Comparison of ENCODE assay signal across 11 cellular contexts in genomic region chr3:141275032-141275422, GRCh38. TPM values are rescaled to one million over a fixed set of nuclear protein-coding genes. Genes with fewer than 3 reads are reported as not detected.
DNase-seq lines count a peak whose midpoint lies in the region; ATAC-seq and TF ChIP-seq lines count a peak whose summit lies in the region.
"Had no signal": no experiment of that assay in that cellular context is flagged by ENCODE, and none has a peak within 500 bp of the region (broad histone marks: within the 10 kb centered on the region; RNA-seq: fewer than 3 reads in every experiment).

No MANE protein-coding gene starts in this region.

- no peak overlapping the region for H3K4me3 ChIP-seq in trophoblast cell (ENCODE audit: low read depth, low read length)

- peaks cover 0 to under 1% of the 10 kb centered on the region in 2 experiments for H3K36me3 ChIP-seq in trophoblast cell (ENCODE audit: control insufficient read depth in 1 of 2, insufficient read depth in 2 of 2, low read length in 2 of 2)

- no peaks in the 10 kb centered on the region for H3K9me3 Mint-ChIP-seq in activated naive CD8-positive, alpha-beta T cell treated with anti-CD3 and anti-CD28 coated beads, Interleukin-2, amount 10 ng/mL, durations not matched to agents 7 days and 5 days
- no peaks in the 10 kb centered on the region for H3K9me3 Mint-ChIP-seq in WTC11
- H3K9me3 Mint-ChIP-seq: brain had no signal

- POLR2A ChIA-PET in activated naive CD8-positive, alpha-beta T cell treated with anti-CD3 and anti-CD28 coated beads, Interleukin-2, amount 10 ng/mL, durations not matched to agents 7 days and 5 days (lab: Charles Lee) = interaction anchor here (1.0 to 3.2 kb wide), 3 partner anchors 9 to 44 kb away, joined by 3 to 15 read pairs (median 6); partner anchors contain the start of gene PXYLP1
- POLR2A ChIA-PET in WTC11 (lab: Charles Lee) = interaction anchor here (0.6 kb wide), 1 partner anchor 1650 kb away, joined by 5 read pairs; no protein-coding TSS in a partner anchor

- no peak for TF ChIP-seq CTCF in WTC11 (IDR thresholded peaks at IDR 0.05)

- no peak overlapping the region for H4K8ac ChIP-seq in trophoblast cell (ENCODE audit: low read depth, low read length)

- H3K14ac ChIP-seq in trophoblast cell (ENCODE audit: low read length) = no peak overlapping the region

- H3K79me2 ChIP-seq in trophoblast cell (ENCODE audit: control insufficient read depth, insufficient read depth, low read length, poor library complexity) = no peaks in the 10 kb centered on the region

- H3K27ac Mint-ChIP-seq in activated naive CD8-positive, alpha-beta T cell treated with anti-CD3 and anti-CD28 coated beads, Interleukin-2, amount 10 ng/mL, durations not matched to agents 7 days and 5 days = peak overlapping the region; percentile 48
- no peak overlapping the region for H3K27ac Mint-ChIP-seq in WTC11

- no peak overlapping the region for H2BK120ac ChIP-seq in trophoblast cell (ENCODE audit: insufficient read depth, low read length, poor library complexity)

- no peak overlapping the region for H2BK12ac ChIP-seq in trophoblast cell (ENCODE audit: low read length)

- H3K79me1 ChIP-seq in trophoblast cell (ENCODE audit: low read length) = no peaks in the 10 kb centered on the region

- no peak overlapping the region for H2AFZ ChIP-seq in trophoblast cell (ENCODE audit: insufficient read depth, low read length, poor library complexity)

- no peak overlapping the region for H3K18ac ChIP-seq in trophoblast cell (ENCODE audit: low read length)

- no peaks in the 10 kb centered on the region for H3K27me3 ChIP-seq in trophoblast cell (ENCODE audit: insufficient read depth, low read length)

- H3K23ac ChIP-seq in trophoblast cell (ENCODE audit: low read length) = no peak overlapping the region

- H3K9ac ChIP-seq in trophoblast cell (ENCODE audit: low read length) = no peak overlapping the region

- CTCF ChIA-PET in WTC11 (lab: Charles Lee) = no interaction called here

- H3K4me1 ChIP-seq in trophoblast cell (ENCODE audit: control insufficient read depth in 1 of 2, insufficient read depth in 2 of 2, low read length in 2 of 2) = peaks cover 16% of the 10 kb centered on the region in 2 experiments

- H2AK5ac ChIP-seq in trophoblast cell (ENCODE audit: low read length) = no peak overlapping the region

- WGBS in trophoblast cell (ENCODE audit: extremely low coverage, insufficient coverage, insufficient read length) = no CpG with 5 or more reads among the region's 1 CpG

- H4K91ac ChIP-seq in trophoblast cell (ENCODE audit: low read depth, low read length) = no peak overlapping the region

- no peak overlapping the region for H3K4ac ChIP-seq in trophoblast cell (ENCODE audit: low read depth, low read length)

- no peak overlapping the region for H4K12ac ChIP-seq in trophoblast cell (ENCODE audit: low read depth, low read length)

- no peaks in the 10 kb centered on the region for H3K27me3 Mint-ChIP-seq in activated naive CD8-positive, alpha-beta T cell treated with anti-CD3 and anti-CD28 coated beads, Interleukin-2, amount 10 ng/mL, durations not matched to agents 7 days and 5 days
- H3K27me3 Mint-ChIP-seq in WTC11 (ENCODE audit: low read depth) = no peaks in the 10 kb centered on the region

- no peak overlapping the region for H2BK5ac ChIP-seq in trophoblast cell (ENCODE audit: low read depth, low read length, poor library complexity)

- peak; percentile 74 to 86 for ATAC-seq in activated CD4-positive, CD25-positive, alpha-beta regulatory T cell treated with anti-CD3 and anti-CD28 coated beads, Interleukin-2, amount 50 U/mL, for 24 hours
- ATAC-seq in HG03378 (IDR thresholded peaks at IDR 0.05; ENCODE audit: unreplicated experiment) (peak; percentile 57), WTC11 (no peak)
- ATAC-seq in activated naive CD8-positive, alpha-beta T cell treated with anti-CD3 and anti-CD28 coated beads, Interleukin-2, amount 10 ng/mL, durations not matched to agents 7 days and 5 days (ENCODE audit: low read depth) = peak; percentile 78

- no peak overlapping the region for H3K4me2 ChIP-seq in trophoblast cell (ENCODE audit: low read length)

- peaks cover 37% of the 10 kb centered on the region for H3K4me1 Mint-ChIP-seq in activated naive CD8-positive, alpha-beta T cell treated with anti-CD3 and anti-CD28 coated beads, Interleukin-2, amount 10 ng/mL, durations not matched to agents 7 days and 5 days
- 0 out of 2 replicates have a peak, but pooled peaks cover 7% of the 10 kb centered on the region for H3K4me1 Mint-ChIP-seq in WTC11

- no peaks in the 10 kb centered on the region for H3K9me3 ChIP-seq in trophoblast cell (ENCODE audit: insufficient read depth, low read depth, low read length)

- H3K27ac ChIP-seq in trophoblast cell (ENCODE audit: low read depth, low read length) = no peak overlapping the region

- DNase-seq in activated CD4-positive, CD25-positive, alpha-beta regulatory T cell (lab: John Stamatoyannopoulos, UW) = no peak
- no peak for DNase-seq in activated naive CD8-positive, alpha-beta T cell treated with anti-CD3 and anti-CD28 coated beads, Interleukin-2, amount 10 ng/mL, durations not matched to agents 7 days and 5 days
- DNase-seq in trophoblast cell = peak; percentile 73 to 89
- no peak for DNase-seq in NCI-H446 treated with DMSO at 0.1 percent for 48 hours (lab: John Stamatoyannopoulos, UW)
- DNase-seq in NCI-H2227 treated with DMSO at 0.1 percent for 48 hours (lab: John Stamatoyannopoulos, UW) = no peak
- DNase-seq in WTC11 (ENCODE audit: low spot score) = no peak
- DNase-seq: ACHN, SHP77 treated with DMSO at 0.1 percent for 48 hours had no signal

- H3K36me3 Mint-ChIP-seq in activated naive CD8-positive, alpha-beta T cell treated with anti-CD3 and anti-CD28 coated beads, Interleukin-2, amount 10 ng/mL, durations not matched to agents 7 days and 5 days = peaks cover 15% of the 10 kb centered on the region
- H3K36me3 Mint-ChIP-seq in WTC11 = peaks cover 2% of the 10 kb centered on the region; the same call in 1 of the 2 replicates

- H3K4me3 Mint-ChIP-seq in activated naive CD8-positive, alpha-beta T cell treated with anti-CD3 and anti-CD28 coated beads, Interleukin-2, amount 10 ng/mL, durations not matched to agents 7 days and 5 days = peak overlapping the region; percentile 59
- no peak overlapping the region for H3K4me3 Mint-ChIP-seq in WTC11
- H3K4me3 Mint-ChIP-seq: brain had no signal

TF ChIP-seq in WTC11, 78 proteins besides CTCF, POLR2A, EP300 and RAD21:
- TF ChIP-seq JUN (CRISPR knock-in tag; IDR thresholded peaks at IDR 0.05) = no peak
- no peak for TF ChIP-seq ATF2 (CRISPR knock-in tag; IDR thresholded peaks at IDR 0.05; ENCODE audit: borderline replicate concordance, low read depth)
- TF ChIP-seq USF2 (CRISPR knock-in tag; IDR thresholded peaks at IDR 0.05) = no peak
- no peak for TF ChIP-seq NFE2L1 (CRISPR knock-in tag; IDR thresholded peaks at IDR 0.05)
- no peak for TF ChIP-seq PRRX2 (CRISPR knock-in tag; IDR thresholded peaks at IDR 0.05)
- no peak for TF ChIP-seq ZNF121 (CRISPR knock-in tag; IDR thresholded peaks at IDR 0.05)

RNA-seq across cellular contexts. Expression of gene PXYLP1, which starts 43.4 kb away (rescaled TPM):
- 10 to 100 TPM; 15.8 to 19.5 TPM for total RNA-seq in activated naive CD8-positive, alpha-beta T cell treated with anti-CD3 and anti-CD28 coated beads, Interleukin-2, amount 10 ng/mL, durations not matched to agents 7 days and 5 days
- polyA plus RNA-seq in trophoblast cell (2013) = 4.8 and 6.0 TPM in 2 replicates
- total RNA-seq in WTC11 (2021) = 16.9 to 20.1 TPM (median 19.7 TPM) in 3 replicates

Comparison
In these comparisons a context has a peak if more than half of its experiments do, and no peak if none do; other contexts are left out.
1. DNase-seq: peak in trophoblast cell (2 of 2); none in activated CD4-positive, CD25-positive, alpha-beta regulatory T cell (0 of 4), activated naive CD8-positive, alpha-beta T cell treated with anti-CD3 and anti-CD28 coated beads, Interleukin-2, amount 10 ng/mL, durations not matched to agents 7 days and 5 days (single experiment), NCI-H446 treated with DMSO at 0.1 percent for 48 hours (single experiment), NCI-H2227 treated with DMSO at 0.1 percent for 48 hours (single experiment) and WTC11 (single experiment).